ENCODE assay signal across 1 cellular context in the genomic region with DNA sequence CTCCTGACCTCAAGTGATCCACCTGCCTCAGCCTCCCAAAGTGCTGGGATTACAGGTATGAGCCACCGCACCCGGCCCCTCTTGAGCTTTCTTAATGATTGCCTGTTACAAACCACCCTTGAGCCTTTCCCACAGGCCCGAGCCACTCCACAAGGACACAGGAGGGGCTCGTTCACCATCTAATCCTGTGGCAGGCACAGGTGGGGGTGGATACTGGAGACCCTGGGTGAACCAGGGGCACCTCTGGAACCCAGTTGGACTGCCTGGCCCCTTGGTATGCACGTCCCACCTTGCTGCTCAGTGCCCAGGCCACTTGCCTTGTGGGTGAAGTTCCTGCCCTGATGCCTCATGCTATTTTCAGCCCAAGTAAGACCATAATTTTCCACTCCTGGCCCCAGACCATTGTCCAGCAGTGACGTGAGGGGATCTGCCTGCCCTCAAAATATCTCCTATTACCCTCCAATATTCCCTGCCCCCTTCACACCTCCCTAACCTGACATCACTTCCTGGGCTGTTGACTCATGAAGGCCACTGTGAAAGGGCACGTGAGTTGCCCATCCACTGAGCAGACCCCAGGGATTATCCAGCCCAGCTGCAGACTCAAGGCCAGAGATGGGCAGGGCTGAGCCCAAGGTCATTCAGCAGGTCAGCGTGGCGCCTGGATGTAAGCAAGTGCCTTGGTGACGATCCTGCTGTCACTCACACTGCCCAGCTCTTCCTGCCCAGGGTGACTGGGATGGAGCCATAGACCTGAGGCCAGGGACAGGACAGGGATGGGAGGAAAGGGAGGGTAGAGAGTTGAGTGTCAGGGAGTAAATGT.
TF ChIP-seq lines count a peak whose summit lies in the region.

No MANE protein-coding gene starts in this region.

TF ChIP-seq in HepG2, 621 proteins besides CTCF, POLR2A, EP300 and RAD21 (continued from another document and continues in another):
- TF ChIP-seq, protein P1, sequence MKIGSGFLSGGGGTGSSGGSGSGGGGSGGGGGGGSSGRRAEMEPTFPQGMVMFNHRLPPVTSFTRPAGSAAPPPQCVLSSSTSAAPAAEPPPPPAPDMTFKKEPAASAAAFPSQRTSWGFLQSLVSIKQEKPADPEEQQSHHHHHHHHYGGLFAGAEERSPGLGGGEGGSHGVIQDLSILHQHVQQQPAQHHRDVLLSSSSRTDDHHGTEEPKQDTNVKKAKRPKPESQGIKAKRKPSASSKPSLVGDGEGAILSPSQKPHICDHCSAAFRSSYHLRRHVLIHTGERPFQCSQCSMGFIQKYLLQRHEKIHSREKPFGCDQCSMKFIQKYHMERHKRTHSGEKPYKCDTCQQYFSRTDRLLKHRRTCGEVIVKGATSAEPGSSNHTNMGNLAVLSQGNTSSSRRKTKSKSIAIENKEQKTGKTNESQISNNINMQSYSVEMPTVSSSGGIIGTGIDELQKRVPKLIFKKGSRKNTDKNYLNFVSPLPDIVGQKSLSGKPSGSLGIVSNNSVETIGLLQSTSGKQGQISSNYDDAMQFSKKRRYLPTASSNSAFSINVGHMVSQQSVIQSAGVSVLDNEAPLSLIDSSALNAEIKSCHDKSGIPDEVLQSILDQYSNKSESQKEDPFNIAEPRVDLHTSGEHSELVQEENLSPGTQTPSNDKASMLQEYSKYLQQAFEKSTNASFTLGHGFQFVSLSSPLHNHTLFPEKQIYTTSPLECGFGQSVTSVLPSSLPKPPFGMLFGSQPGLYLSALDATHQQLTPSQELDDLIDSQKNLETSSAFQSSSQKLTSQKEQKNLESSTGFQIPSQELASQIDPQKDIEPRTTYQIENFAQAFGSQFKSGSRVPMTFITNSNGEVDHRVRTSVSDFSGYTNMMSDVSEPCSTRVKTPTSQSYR (CRISPR knock-in tag; IDR thresholded peaks at IDR 0.05; ENCODE audit: borderline replicate concordance) = peak; percentile 98
- TF ChIP-seq, protein P2, sequence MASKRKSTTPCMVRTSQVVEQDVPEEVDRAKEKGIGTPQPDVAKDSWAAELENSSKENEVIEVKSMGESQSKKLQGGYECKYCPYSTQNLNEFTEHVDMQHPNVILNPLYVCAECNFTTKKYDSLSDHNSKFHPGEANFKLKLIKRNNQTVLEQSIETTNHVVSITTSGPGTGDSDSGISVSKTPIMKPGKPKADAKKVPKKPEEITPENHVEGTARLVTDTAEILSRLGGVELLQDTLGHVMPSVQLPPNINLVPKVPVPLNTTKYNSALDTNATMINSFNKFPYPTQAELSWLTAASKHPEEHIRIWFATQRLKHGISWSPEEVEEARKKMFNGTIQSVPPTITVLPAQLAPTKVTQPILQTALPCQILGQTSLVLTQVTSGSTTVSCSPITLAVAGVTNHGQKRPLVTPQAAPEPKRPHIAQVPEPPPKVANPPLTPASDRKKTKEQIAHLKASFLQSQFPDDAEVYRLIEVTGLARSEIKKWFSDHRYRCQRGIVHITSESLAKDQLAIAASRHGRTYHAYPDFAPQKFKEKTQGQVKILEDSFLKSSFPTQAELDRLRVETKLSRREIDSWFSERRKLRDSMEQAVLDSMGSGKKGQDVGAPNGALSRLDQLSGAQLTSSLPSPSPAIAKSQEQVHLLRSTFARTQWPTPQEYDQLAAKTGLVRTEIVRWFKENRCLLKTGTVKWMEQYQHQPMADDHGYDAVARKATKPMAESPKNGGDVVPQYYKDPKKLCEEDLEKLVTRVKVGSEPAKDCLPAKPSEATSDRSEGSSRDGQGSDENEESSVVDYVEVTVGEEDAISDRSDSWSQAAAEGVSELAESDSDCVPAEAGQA (IDR thresholded peaks at IDR 0.05; ENCODE audit: low read depth) = no peak
- TF ChIP-seq, protein P2 (CRISPR knock-in tag; IDR thresholded peaks at IDR 0.05; ENCODE audit: borderline replicate concordance) = no peak
- no peak for TF ChIP-seq MAF1 (CRISPR knock-in tag; IDR thresholded peaks at IDR 0.05; ENCODE audit: borderline replicate concordance)
- TF ChIP-seq ZNF333 (CRISPR knock-in tag; IDR thresholded peaks at IDR 0.05; ENCODE audit: borderline replicate concordance) = no peak
- no peak for TF ChIP-seq SAFB2 (CRISPR knock-in tag; IDR thresholded peaks at IDR 0.05; ENCODE audit: borderline replicate concordance, low read depth)
- peak; percentile 54; the same call in 1 of the 2 replicates for TF ChIP-seq KDM6A (CRISPR knock-in tag; IDR thresholded peaks at IDR 0.05; ENCODE audit: low read depth)
- peak; percentile 60; the same call in 1 of the 2 replicates for TF ChIP-seq ZBTB20 (CRISPR knock-in tag; IDR thresholded peaks at IDR 0.05; ENCODE audit: borderline replicate concordance, low read depth)
- TF ChIP-seq, protein P3, sequence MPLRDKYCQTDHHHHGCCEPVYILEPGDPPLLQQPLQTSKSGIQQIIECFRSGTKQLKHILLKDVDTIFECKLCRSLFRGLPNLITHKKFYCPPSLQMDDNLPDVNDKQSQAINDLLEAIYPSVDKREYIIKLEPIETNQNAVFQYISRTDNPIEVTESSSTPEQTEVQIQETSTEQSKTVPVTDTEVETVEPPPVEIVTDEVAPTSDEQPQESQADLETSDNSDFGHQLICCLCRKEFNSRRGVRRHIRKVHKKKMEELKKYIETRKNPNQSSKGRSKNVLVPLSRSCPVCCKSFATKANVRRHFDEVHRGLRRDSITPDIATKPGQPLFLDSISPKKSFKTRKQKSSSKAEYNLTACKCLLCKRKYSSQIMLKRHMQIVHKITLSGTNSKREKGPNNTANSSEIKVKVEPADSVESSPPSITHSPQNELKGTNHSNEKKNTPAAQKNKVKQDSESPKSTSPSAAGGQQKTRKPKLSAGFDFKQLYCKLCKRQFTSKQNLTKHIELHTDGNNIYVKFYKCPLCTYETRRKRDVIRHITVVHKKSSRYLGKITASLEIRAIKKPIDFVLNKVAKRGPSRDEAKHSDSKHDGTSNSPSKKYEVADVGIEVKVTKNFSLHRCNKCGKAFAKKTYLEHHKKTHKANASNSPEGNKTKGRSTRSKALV (CRISPR knock-in tag; IDR thresholded peaks at IDR 0.05) = no peak
- TF ChIP-seq MYC (CRISPR knock-in tag; IDR thresholded peaks at IDR 0.05; ENCODE audit: borderline replicate concordance) = peak; percentile 71; the same call in 1 of the 2 replicates
- peak; percentile 38; the same call in 1 of the 3 replicates for TF ChIP-seq MXI1 (IDR thresholded peaks at IDR 0.05; ENCODE audit: borderline replicate concordance, low read depth, low read length)
- TF ChIP-seq U2AF2 (IDR thresholded peaks at IDR 0.05; ENCODE audit: low read depth, low read length) = no peak
- TF ChIP-seq, protein P4, sequence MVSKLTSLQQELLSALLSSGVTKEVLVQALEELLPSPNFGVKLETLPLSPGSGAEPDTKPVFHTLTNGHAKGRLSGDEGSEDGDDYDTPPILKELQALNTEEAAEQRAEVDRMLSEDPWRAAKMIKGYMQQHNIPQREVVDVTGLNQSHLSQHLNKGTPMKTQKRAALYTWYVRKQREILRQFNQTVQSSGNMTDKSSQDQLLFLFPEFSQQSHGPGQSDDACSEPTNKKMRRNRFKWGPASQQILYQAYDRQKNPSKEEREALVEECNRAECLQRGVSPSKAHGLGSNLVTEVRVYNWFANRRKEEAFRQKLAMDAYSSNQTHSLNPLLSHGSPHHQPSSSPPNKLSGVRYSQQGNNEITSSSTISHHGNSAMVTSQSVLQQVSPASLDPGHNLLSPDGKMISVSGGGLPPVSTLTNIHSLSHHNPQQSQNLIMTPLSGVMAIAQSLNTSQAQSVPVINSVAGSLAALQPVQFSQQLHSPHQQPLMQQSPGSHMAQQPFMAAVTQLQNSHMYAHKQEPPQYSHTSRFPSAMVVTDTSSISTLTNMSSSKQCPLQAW (CRISPR knock-in tag; IDR thresholded peaks at IDR 0.05) = peak; percentile 97
- no peak for TF ChIP-seq ZBTB42 (CRISPR knock-in tag; IDR thresholded peaks at IDR 0.05)
- TF ChIP-seq, protein P5, sequence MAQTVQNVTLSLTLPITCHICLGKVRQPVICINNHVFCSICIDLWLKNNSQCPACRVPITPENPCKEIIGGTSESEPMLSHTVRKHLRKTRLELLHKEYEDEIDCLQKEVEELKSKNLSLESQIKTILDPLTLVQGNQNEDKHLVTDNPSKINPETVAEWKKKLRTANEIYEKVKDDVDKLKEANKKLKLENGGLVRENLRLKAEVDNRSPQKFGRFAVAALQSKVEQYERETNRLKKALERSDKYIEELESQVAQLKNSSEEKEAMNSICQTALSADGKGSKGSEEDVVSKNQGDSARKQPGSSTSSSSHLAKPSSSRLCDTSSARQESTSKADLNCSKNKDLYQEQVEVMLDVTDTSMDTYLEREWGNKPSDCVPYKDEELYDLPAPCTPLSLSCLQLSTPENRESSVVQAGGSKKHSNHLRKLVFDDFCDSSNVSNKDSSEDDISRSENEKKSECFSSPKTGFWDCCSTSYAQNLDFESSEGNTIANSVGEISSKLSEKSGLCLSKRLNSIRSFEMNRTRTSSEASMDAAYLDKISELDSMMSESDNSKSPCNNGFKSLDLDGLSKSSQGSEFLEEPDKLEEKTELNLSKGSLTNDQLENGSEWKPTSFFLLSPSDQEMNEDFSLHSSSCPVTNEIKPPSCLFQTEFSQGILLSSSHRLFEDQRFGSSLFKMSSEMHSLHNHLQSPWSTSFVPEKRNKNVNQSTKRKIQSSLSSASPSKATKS (CRISPR knock-in tag; IDR thresholded peaks at IDR 0.05) = no peak
- TF ChIP-seq ZNF720 (CRISPR knock-in tag; IDR thresholded peaks at IDR 0.05) = no peak
- TF ChIP-seq SMAD3 (CRISPR knock-in tag; IDR thresholded peaks at IDR 0.05) = peak; percentile 57; the same call in 1 of the 2 replicates
- no peak for TF ChIP-seq CHCHD3 (CRISPR knock-in tag; IDR thresholded peaks at IDR 0.05)
- TF ChIP-seq ZNF777 (CRISPR knock-in tag; IDR thresholded peaks at IDR 0.05) = no peak
- peak; percentile 46; the same call in 1 of the 2 replicates for TF ChIP-seq FOXK1 (CRISPR knock-in tag; IDR thresholded peaks at IDR 0.05; ENCODE audit: borderline replicate concordance, low read depth)
- TF ChIP-seq SP140L (CRISPR knock-in tag; IDR thresholded peaks at IDR 0.05; ENCODE audit: borderline replicate concordance) = no peak
- no peak for TF ChIP-seq HMG20B (CRISPR knock-in tag; conservative IDR thresholded peaks at IDR 0.05)
- TF ChIP-seq ISL2 (CRISPR knock-in tag; IDR thresholded peaks at IDR 0.05) = no peak
- TF ChIP-seq, protein P6, sequence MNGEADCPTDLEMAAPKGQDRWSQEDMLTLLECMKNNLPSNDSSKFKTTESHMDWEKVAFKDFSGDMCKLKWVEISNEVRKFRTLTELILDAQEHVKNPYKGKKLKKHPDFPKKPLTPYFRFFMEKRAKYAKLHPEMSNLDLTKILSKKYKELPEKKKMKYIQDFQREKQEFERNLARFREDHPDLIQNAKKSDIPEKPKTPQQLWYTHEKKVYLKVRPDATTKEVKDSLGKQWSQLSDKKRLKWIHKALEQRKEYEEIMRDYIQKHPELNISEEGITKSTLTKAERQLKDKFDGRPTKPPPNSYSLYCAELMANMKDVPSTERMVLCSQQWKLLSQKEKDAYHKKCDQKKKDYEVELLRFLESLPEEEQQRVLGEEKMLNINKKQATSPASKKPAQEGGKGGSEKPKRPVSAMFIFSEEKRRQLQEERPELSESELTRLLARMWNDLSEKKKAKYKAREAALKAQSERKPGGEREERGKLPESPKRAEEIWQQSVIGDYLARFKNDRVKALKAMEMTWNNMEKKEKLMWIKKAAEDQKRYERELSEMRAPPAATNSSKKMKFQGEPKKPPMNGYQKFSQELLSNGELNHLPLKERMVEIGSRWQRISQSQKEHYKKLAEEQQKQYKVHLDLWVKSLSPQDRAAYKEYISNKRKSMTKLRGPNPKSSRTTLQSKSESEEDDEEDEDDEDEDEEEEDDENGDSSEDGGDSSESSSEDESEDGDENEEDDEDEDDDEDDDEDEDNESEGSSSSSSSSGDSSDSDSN (CRISPR knock-in tag; IDR thresholded peaks at IDR 0.05) = no peak
- TF ChIP-seq, protein P7, sequence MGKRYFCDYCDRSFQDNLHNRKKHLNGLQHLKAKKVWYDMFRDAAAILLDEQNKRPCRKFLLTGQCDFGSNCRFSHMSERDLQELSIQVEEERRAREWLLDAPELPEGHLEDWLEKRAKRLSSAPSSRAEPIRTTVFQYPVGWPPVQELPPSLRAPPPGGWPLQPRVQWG (CRISPR knock-in tag; IDR thresholded peaks at IDR 0.05; ENCODE audit: borderline replicate concordance, low read depth) = no peak
- no peak for TF ChIP-seq PRMT3 (CRISPR knock-in tag; IDR thresholded peaks at IDR 0.05; ENCODE audit: borderline replicate concordance, low read depth)
- TF ChIP-seq RNF2 (conservative IDR thresholded peaks at IDR 0.05; ENCODE audit: low read depth) = peak; percentile 77
- no peak for TF ChIP-seq HNRNPK (IDR thresholded peaks at IDR 0.05; ENCODE audit: low read depth, low read length, poor library complexity, severe bottlenecking)
- no peak for TF ChIP-seq SUZ12 (IDR thresholded peaks at IDR 0.05; ENCODE audit: low read depth, low read length)
- peak; percentile 34; the same call in 1 of the 2 replicates for TF ChIP-seq NFYC (CRISPR knock-in tag; IDR thresholded peaks at IDR 0.05)
- TF ChIP-seq, protein P8, sequence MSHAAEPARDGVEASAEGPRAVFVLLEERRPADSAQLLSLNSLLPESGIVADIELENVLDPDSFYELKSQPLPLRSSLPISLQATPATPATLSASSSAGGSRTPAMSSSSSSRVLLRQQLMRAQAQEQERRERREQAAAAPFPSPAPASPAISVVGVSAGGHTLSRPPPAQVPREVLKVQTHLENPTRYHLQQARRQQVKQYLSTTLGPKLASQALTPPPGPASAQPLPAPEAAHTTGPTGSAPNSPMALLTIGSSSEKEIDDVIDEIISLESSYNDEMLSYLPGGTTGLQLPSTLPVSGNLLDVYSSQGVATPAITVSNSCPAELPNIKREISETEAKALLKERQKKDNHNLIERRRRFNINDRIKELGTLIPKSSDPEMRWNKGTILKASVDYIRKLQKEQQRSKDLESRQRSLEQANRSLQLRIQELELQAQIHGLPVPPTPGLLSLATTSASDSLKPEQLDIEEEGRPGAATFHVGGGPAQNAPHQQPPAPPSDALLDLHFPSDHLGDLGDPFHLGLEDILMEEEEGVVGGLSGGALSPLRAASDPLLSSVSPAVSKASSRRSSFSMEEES (CRISPR knock-in tag; IDR thresholded peaks at IDR 0.05) = peak; percentile 95; the same call in 1 of the 2 replicates
- peak; percentile 30 for TF ChIP-seq CBX1 (IDR thresholded peaks at IDR 0.05; ENCODE audit: low read depth)
- no peak for TF ChIP-seq AGO2 (optimal IDR thresholded peaks at IDR 0.05; ENCODE audit: low read depth, low read length)
- TF ChIP-seq ZBTB8A (CRISPR knock-in tag; IDR thresholded peaks at IDR 0.05; ENCODE audit: borderline replicate concordance, low read depth) = no peak
- TF ChIP-seq MTA1 (CRISPR knock-in tag; IDR thresholded peaks at IDR 0.05; ENCODE audit: borderline replicate concordance) = no peak
- no peak for TF ChIP-seq RORA (CRISPR knock-in tag; IDR thresholded peaks at IDR 0.05)
